In genomic region chr2:105517814-105518705, GRCh38 we compare ENCODE assay signal across 12 cellular contexts.
DNase-seq lines count a peak whose midpoint lies in the region; ATAC-seq, FAIRE-seq and TF ChIP-seq lines count a peak whose summit lies in the region.
"Had no signal": no experiment of that assay in that cellular context is flagged by ENCODE, and none has a peak within 500 bp of the region (broad histone marks: within the 10 kb centered on the region; RNA-seq: fewer than 3 reads in every experiment).

No MANE protein-coding gene starts in this region.

- H3K4me3 ChIP-seq in cardiac fibroblast (replicated peaks in 1 of 2; ENCODE audit: low read depth in 2 of 2, low read length in 2 of 2): no peak overlapping the region
- no peak overlapping the region for H3K4me3 ChIP-seq in keratinocyte (ENCODE audit: control insufficient read depth in 2 of 3, extremely low read depth in 1 of 3, insufficient read depth in 2 of 3, low read depth in 1 of 3, low read length in 3 of 3)
- H3K4me3 ChIP-seq in thyroid gland (replicated peaks in 1 of 3): no peak overlapping the region
- H3K4me3 ChIP-seq: neural progenitor cell had no signal

- no peaks in the 10 kb centered on the region for H4K20me1 ChIP-seq in keratinocyte (ENCODE audit: control insufficient read depth, extremely low read depth, insufficient read depth, low read length)

- H3K9me3 ChIP-seq in keratinocyte (ENCODE audit: control insufficient read depth, low read depth, low read length): no peaks in the 10 kb centered on the region
- no peaks in the 10 kb centered on the region for H3K9me3 ChIP-seq in thyroid gland

- no peaks in the 10 kb centered on the region for H3K79me2 ChIP-seq in keratinocyte (ENCODE audit: control insufficient read depth, insufficient read depth, low read length)

- 47 to 66% methylated on average over 4 to 8 of the region's 8 CpGs for WGBS in thyroid gland, 2 donors

- no peak overlapping the region for H3K27ac ChIP-seq in keratinocyte (ENCODE audit: control insufficient read depth, insufficient read depth, low read length)
- peak overlapping the region; percentile 58 to 87 (median 78) for H3K27ac ChIP-seq in thyroid gland
- H3K27ac ChIP-seq: 22Rv1, neural progenitor cell had no signal

- no peak for TF ChIP-seq POLR2A in thyroid gland (IDR thresholded peaks at IDR 0.05)

- no peak for TF ChIP-seq CTCF in cardiac fibroblast (IDR thresholded peaks at IDR 0.05; ENCODE audit: low read depth, low read length)
- TF ChIP-seq CTCF in keratinocyte (optimal IDR thresholded peaks at IDR 0.05 in 1 of 3, IDR thresholded peaks at IDR 0.05 in 1 of 3, conservative IDR thresholded peaks at IDR 0.05 in 1 of 3; ENCODE audit: extremely low read depth in 1 of 3, insufficient read depth in 2 of 3, low read length in 3 of 3): no peak
- TF ChIP-seq CTCF in thyroid gland (IDR thresholded peaks at IDR 0.05): no peak

- H3K27me3 ChIP-seq in keratinocyte (ENCODE audit: control insufficient read depth, extremely low read depth, insufficient read depth, low read length): no peaks in the 10 kb centered on the region
- no peaks in the 10 kb centered on the region for H3K27me3 ChIP-seq in thyroid gland
- H3K27me3 ChIP-seq: neural progenitor cell had no signal

- no peaks in the 10 kb centered on the region for H3K9me1 ChIP-seq in keratinocyte (ENCODE audit: control insufficient read depth, extremely low read depth, insufficient read depth, low read length)

- DNase-seq in DMS 273 (lab: John Stamatoyannopoulos, UW; ENCODE audit: unreplicated experiment): peak; percentile 48
- no peak for DNase-seq in DMS 273 treated with DMSO at 0.1 percent for 48 hours (lab: John Stamatoyannopoulos, UW)
- peak; percentile 73 to 91 for DNase-seq in cardiac fibroblast (ENCODE audit: low read depth in 2 of 2)
- no peak for DNase-seq in keratinocyte (ENCODE audit: low read depth, low spot score)
- peak; percentile 94 to 95 for DNase-seq in thyroid gland
- DNase-seq in superior temporal gyrus (ENCODE audit: extremely low spot score): no peak
- no peak for DNase-seq in NCI-H1105 (lab: John Stamatoyannopoulos, UW)
- DNase-seq: activated CD4-positive, CD25-positive, alpha-beta regulatory T cell; activated naive CD8-positive, alpha-beta T cell treated with anti-CD3 and anti-CD28 coated beads, Interleukin-2, amount 10 ng/mL, durations not matched to agents 7 days and 5 days had no signal

- H3K36me3 ChIP-seq in keratinocyte (ENCODE audit: control insufficient read depth in 2 of 2, extremely low read depth in 1 of 2, insufficient read depth in 2 of 2, low read length in 2 of 2): no peaks in the 10 kb centered on the region
- H3K36me3 ChIP-seq in thyroid gland: no peaks in the 10 kb centered on the region
- H3K36me3 ChIP-seq: neural progenitor cell had no signal

- FAIRE-seq in keratinocyte (lab: Jason Lieb, UNC): peak; percentile 13

- dilution Hi-C loops in keratinocyte (cut with MboI; ENCODE audit: extremely low pct_ligation_motif_present, low sequenced_read_pairs): no loop called here

- no peak for ATAC-seq in GM18868 (IDR thresholded peaks at IDR 0.05; ENCODE audit: unreplicated experiment)

- H3K9ac ChIP-seq in keratinocyte (ENCODE audit: control insufficient read depth, extremely low read depth, insufficient read depth, low read length): no peak overlapping the region
- H3K9ac ChIP-seq: neural progenitor cell had no signal

- no peak overlapping the region for H3K4me2 ChIP-seq in keratinocyte (ENCODE audit: control insufficient read depth, extremely low read depth, insufficient read depth, low read depth, low read length)
- H3K4me2 ChIP-seq: neural progenitor cell had no signal

- no peak overlapping the region for H2AFZ ChIP-seq in keratinocyte (ENCODE audit: control insufficient read depth, low read length)
- H2AFZ ChIP-seq: neural progenitor cell had no signal

- H3K4me1 ChIP-seq in keratinocyte (ENCODE audit: control insufficient read depth, extremely low read depth, insufficient read depth, low read length) (peaks cover 12% of the 10 kb centered on the region), thyroid gland (peaks cover 34 to 43% of the 10 kb centered on the region in 2 donors)
- H3K4me1 ChIP-seq: neural progenitor cell had no signal

- intact Hi-C loops in thyroid gland (cut with DNase I): no loop called here

Comparison
In these comparisons a context has a peak if more than half of its experiments do, and no peak if none do; other contexts are left out.
1. DNase-seq: peak in DMS 273 (single experiment), cardiac fibroblast (2 of 2) and thyroid gland (2 of 2); none in DMS 273 treated with DMSO at 0.1 percent for 48 hours (single experiment), keratinocyte (single experiment), superior temporal gyrus (single experiment) and NCI-H1105 (single experiment).